ENCODE assay signal across 8 cellular contexts in genomic region chr18:3593381-3593903, GRCh38.
DNase-seq lines count a peak whose midpoint lies in the region; ATAC-seq and TF ChIP-seq lines count a peak whose summit lies in the region.

No MANE protein-coding gene starts in this region.

- H3K27ac ChIP-seq in rectal smooth muscle tissue (ENCODE audit: low read depth, low read length), result peak overlapping the region; percentile 95

- peak overlapping the region; percentile 94 for H3K27ac Mint-ChIP-seq in activated T-cell treated with anti-CD3 and anti-CD28 coated beads, Interleukin-2, amount 50 U/mL, for 72 hours

- intact Hi-C loops in Right ventricle myocardium superior (cut with DNase I), result loop anchor here (2.0 kb wide), 1 partner anchor 143 kb away; the partner anchor contains the start of gene TGIF1

- H3K36me3 ChIP-seq in Loucy (ENCODE audit: insufficient read depth, low read length) (no peaks in the 10 kb centered on the region), rectal smooth muscle tissue (ENCODE audit: control insufficient read depth, insufficient read depth, low read length) (no peaks in the 10 kb centered on the region)

- H3K4me1 ChIP-seq in Loucy (ENCODE audit: insufficient read depth, low read length, poor library complexity, severe bottlenecking), result peaks cover 40% of the 10 kb centered on the region
- H3K4me1 ChIP-seq in rectal smooth muscle tissue (ENCODE audit: control insufficient read depth, insufficient read depth, low read length), result peaks cover 29% of the 10 kb centered on the region

- peaks cover 8 to 16% of the 10 kb centered on the region in 2 donors for H3K36me3 Mint-ChIP-seq in activated T-cell treated with anti-CD3 and anti-CD28 coated beads, Interleukin-2, amount 50 U/mL, for 72 hours (ENCODE audit: insufficient read depth in 2 of 2)

- peak overlapping the region; percentile 89 for H3K4me2 ChIP-seq in Loucy (ENCODE audit: low read depth, low read length, poor library complexity, severe bottlenecking)

- H3K79me2 ChIP-seq in Loucy (ENCODE audit: insufficient read depth, low read length), result no peaks in the 10 kb centered on the region

- peak overlapping the region; percentile 75 for H3K9ac ChIP-seq in Loucy (ENCODE audit: low read depth, low read length, poor library complexity, severe bottlenecking)
- H3K9ac ChIP-seq in rectal smooth muscle tissue (ENCODE audit: low read length), result peak overlapping the region; percentile 19

- H3K4me3 ChIP-seq in AG09309 (ENCODE audit: control insufficient read depth, low read depth, low read length) (no peak overlapping the region), Loucy (ENCODE audit: low read length, poor library complexity, severe bottlenecking) (peak overlapping the region; percentile 71), rectal smooth muscle tissue (ENCODE audit: low read length) (peak overlapping the region; percentile 25)

- peaks cover 4% of the 10 kb centered on the region; the same call in 1 of the 2 replicates for H3F3A ChIP-seq in Loucy (ENCODE audit: low read depth)

- H3K4me3 Mint-ChIP-seq in activated T-cell treated with anti-CD3 and anti-CD28 coated beads, Interleukin-2, amount 50 U/mL, for 72 hours, result peak overlapping the region; percentile 93 to 100

- H3K9me3 ChIP-seq in Loucy (ENCODE audit: insufficient read depth, low read depth, low read length), result no peaks in the 10 kb centered on the region

- ATAC-seq in GM21367 (IDR thresholded peaks at IDR 0.05; ENCODE audit: unreplicated experiment), result peak; percentile 9
- peak; percentile 0 to 3 for ATAC-seq in activated T-cell treated with anti-CD3 and anti-CD28 coated beads, Interleukin-2, amount 50 U/mL, for 72 hours (replicated peaks in 1 of 2)
- ATAC-seq in Right ventricle myocardium superior (ENCODE audit: poor library complexity), result peak; percentile 3

- peak overlapping the region; percentile 95 for H2AFZ ChIP-seq in Loucy (ENCODE audit: low read length)

- TF ChIP-seq CTCF in AG09309 (IDR thresholded peaks at IDR 0.05; ENCODE audit: control insufficient read depth, insufficient read depth, low read depth, low read length, missing control alignments), result no peak
- TF ChIP-seq CTCF in Loucy (conservative IDR thresholded peaks at IDR 0.05; ENCODE audit: low read length), result no peak

- H3K27me3 ChIP-seq in Loucy (ENCODE audit: insufficient read depth, low read length, poor library complexity, severe bottlenecking), result no peaks in the 10 kb centered on the region
- H3K27me3 ChIP-seq in rectal smooth muscle tissue (ENCODE audit: control insufficient read depth, insufficient read depth, low read length), result no peaks in the 10 kb centered on the region

- H3K9me3 Mint-ChIP-seq in activated T-cell treated with anti-CD3 and anti-CD28 coated beads, Interleukin-2, amount 50 U/mL, for 72 hours, result peaks cover 0 to 2% of the 10 kb centered on the region in 2 donors

- no peaks in the 10 kb centered on the region for H3K27me3 Mint-ChIP-seq in activated T-cell treated with anti-CD3 and anti-CD28 coated beads, Interleukin-2, amount 50 U/mL, for 72 hours (ENCODE audit: low read depth)

- peaks cover 58% of the 10 kb centered on the region for H3K4me1 Mint-ChIP-seq in activated T-cell treated with anti-CD3 and anti-CD28 coated beads, Interleukin-2, amount 50 U/mL, for 72 hours (ENCODE audit: low read depth)

- no peaks in the 10 kb centered on the region for H4K20me1 ChIP-seq in Loucy (ENCODE audit: insufficient read depth, low read length, poor library complexity, severe bottlenecking)

- DNase-seq in AG09309 (ENCODE audit: low read depth) (peak; percentile 62), Right ventricle myocardium superior (no peak), GF-D8 (lab: John Stamatoyannopoulos, UW) (no peak)
- DNase-seq in activated T-cell treated with anti-CD3 and anti-CD28 coated beads, Interleukin-2, amount 50 U/mL, for 72 hours, result no peak
- no peak for DNase-seq in activated effector memory CD4-positive, alpha-beta T cell treated with Interleukin-2 at 50 U/mL for 16 hours

- H3K9me2 ChIP-seq in Loucy (replicated peaks; ENCODE audit: low read depth, low read length), result no peaks in the 10 kb centered on the region
